In the genomic region with DNA sequence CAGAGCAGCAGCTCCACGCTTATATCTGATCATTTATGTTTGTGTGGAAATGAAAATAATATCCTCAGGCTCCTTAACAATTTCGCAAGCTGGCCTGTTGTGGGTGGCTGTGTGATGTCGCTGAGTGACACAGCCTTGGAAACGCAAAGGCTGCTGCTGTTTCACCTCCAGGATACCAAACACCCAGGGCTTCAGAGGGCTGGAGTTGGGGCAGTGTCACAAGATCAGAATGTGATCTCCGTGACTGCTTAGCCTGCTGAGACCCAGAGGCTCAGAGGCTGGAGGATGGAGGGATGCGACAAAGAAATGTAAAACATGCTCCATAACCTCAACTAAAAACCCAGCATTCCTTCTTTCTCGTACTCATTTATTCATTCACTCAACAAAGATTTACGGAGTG, we compare ENCODE assay signal across 19 cellular contexts. TPM values are rescaled to one million over a fixed set of nuclear protein-coding genes. Genes with fewer than 3 reads are reported as not detected.
DNase-seq lines count a peak whose midpoint lies in the region; ATAC-seq and TF ChIP-seq lines count a peak whose summit lies in the region.
"Had no signal": no experiment of that assay in that cellular context is flagged by ENCODE, and none has a peak within 500 bp of the region (broad histone marks: within the 10 kb centered on the region; RNA-seq: fewer than 3 reads in every experiment).

No MANE protein-coding gene starts in this region.

- H3K4ac ChIP-seq in trophoblast cell (ENCODE audit: low read depth, low read length): no peak overlapping the region

- H3K27me3 ChIP-seq in SK-N-SH (ENCODE audit: insufficient read depth) (no peaks in the 10 kb centered on the region), fibroblast of lung (ENCODE audit: control insufficient read depth, insufficient read depth, low read length) (no peaks in the 10 kb centered on the region), trophoblast cell (ENCODE audit: insufficient read depth, low read length) (no peaks in the 10 kb centered on the region), ovary (no peaks in the 10 kb centered on the region)
- H3K27me3 ChIP-seq: spleen had no signal

- DNase-seq in EL (peak; percentile 71), SK-N-SH (peak; percentile 44), fibroblast of lung (ENCODE audit: low read depth in 2 of 2) (peak in 1 of 2 donors; percentile 59), trophoblast cell (peak; percentile 96 to 98), ovary (no peak), putamen (ENCODE audit: low spot score) (no peak)
- DNase-seq in stimulated activated naive CD8-positive, alpha-beta T cell treated with anti-CD3 and anti-CD28 coated beads, Interleukin-15, Interleukin-2, amounts not matched to agents 100 U/mL and 50 U/mL, for 24 hours: no peak
- DNase-seq: activated CD4-positive, alpha-beta memory T cell treated with anti-CD3 and anti-CD28 coated beads for 36 hours; activated naive CD8-positive, alpha-beta T cell treated with anti-CD3 and anti-CD28 coated beads, Interleukin-2, amount 10 ng/mL, durations not matched to agents 7 days and 5 days; activated T-cell treated with anti-CD3 and anti-CD28 coated beads, Interleukin-2, amount 50 U/mL, for 48 hours; Calu3; cerebellar nuclear complex; mucosa of descending colon; NCI-H1694; NCI-H446; occipital lobe; spleen had no signal

- no peaks in the 10 kb centered on the region for H3K9me3 ChIP-seq in SK-N-SH
- H3K9me3 ChIP-seq in fibroblast of lung (ENCODE audit: control insufficient read depth, insufficient read depth, low read depth, low read length): no peaks in the 10 kb centered on the region
- H3K9me3 ChIP-seq in trophoblast cell (ENCODE audit: insufficient read depth, low read depth, low read length): no peaks in the 10 kb centered on the region
- H3K9me3 ChIP-seq in ovary: no peaks in the 10 kb centered on the region
- H3K9me3 ChIP-seq: mucosa of descending colon, spleen had no signal

- H2AK5ac ChIP-seq in trophoblast cell (ENCODE audit: low read length): no peak overlapping the region

- H3K9me2 ChIP-seq in SK-N-SH: no peaks in the 10 kb centered on the region

- intact Hi-C loops in ovary (cut with DNase I): no loop called here

- H3K9ac ChIP-seq in SK-N-SH: no peak overlapping the region
- H3K9ac ChIP-seq in fibroblast of lung (ENCODE audit: insufficient read depth, low read length): no peak overlapping the region
- H3K9ac ChIP-seq in trophoblast cell (ENCODE audit: low read length): no peak overlapping the region

- H3K4me1 ChIP-seq in SK-N-SH (ENCODE audit: control insufficient read depth in 1 of 2, insufficient read depth in 2 of 2, low read depth in 1 of 2, low read length in 1 of 2) (peaks cover 3 to 6% of the 10 kb centered on the region in 2 experiments; a peak in 3 of 4 replicates), fibroblast of lung (ENCODE audit: control insufficient read depth, extremely low read depth, insufficient read depth, low read length) (peaks cover 3% of the 10 kb centered on the region), trophoblast cell (ENCODE audit: control insufficient read depth in 1 of 2, insufficient read depth in 2 of 2, low read length in 2 of 2) (peaks cover 0 to 4% of the 10 kb centered on the region in 2 experiments), ovary (ENCODE audit: insufficient read depth) (no peaks in the 10 kb centered on the region)
- H3K4me1 ChIP-seq: spleen had no signal

- no peak overlapping the region for H2BK120ac ChIP-seq in trophoblast cell (ENCODE audit: insufficient read depth, low read length, poor library complexity)

- no peak overlapping the region for H3K23ac ChIP-seq in trophoblast cell (ENCODE audit: low read length)

- H3K14ac ChIP-seq in trophoblast cell (ENCODE audit: low read length): no peak overlapping the region

- no peak for TF ChIP-seq CTCF in SK-N-SH (IDR thresholded peaks at IDR 0.05)
- TF ChIP-seq CTCF in fibroblast of lung (conservative IDR thresholded peaks at IDR 0.05 in 1 of 2, IDR thresholded peaks at IDR 0.05 in 1 of 2; ENCODE audit: low read depth in 1 of 2, low read length in 2 of 2): no peak
- TF ChIP-seq CTCF in ovary (IDR thresholded peaks at IDR 0.05): no peak

- CTCF ChIA-PET in SK-N-SH (lab: Yijun Ruan, JAX): interaction anchor here (1.0 kb wide), 1 partner anchor 49 kb away, joined by 3 read pairs; no protein-coding TSS in a partner anchor

- H2BK5ac ChIP-seq in trophoblast cell (ENCODE audit: low read depth, low read length, poor library complexity): no peak overlapping the region

- no peak for TF ChIP-seq RAD21 in SK-N-SH (IDR thresholded peaks at IDR 0.05; ENCODE audit: low read length)

- H3K36me3 ChIP-seq in SK-N-SH (replicated peaks in 1 of 2; ENCODE audit: control insufficient read depth in 1 of 2, insufficient read depth in 2 of 2, low read length in 1 of 2) (no peaks in the 10 kb centered on the region), fibroblast of lung (ENCODE audit: control insufficient read depth, insufficient read depth, low read length) (no peaks in the 10 kb centered on the region), trophoblast cell (ENCODE audit: control insufficient read depth in 1 of 2, insufficient read depth in 2 of 2, low read length in 2 of 2) (no peaks in the 10 kb centered on the region), ovary (no peaks in the 10 kb centered on the region)
- H3K36me3 ChIP-seq: spleen had no signal

- no peak for TF ChIP-seq POLR2A in ovary (IDR thresholded peaks at IDR 0.05)

- no peak overlapping the region for H2BK12ac ChIP-seq in trophoblast cell (ENCODE audit: low read length)

- 46% methylated on average over 8 of the region's 8 CpGs for WGBS in SK-N-SH (ENCODE audit: low lambda C conversion rate)
- no CpG with 5 or more reads among the region's 8 CpGs for WGBS in trophoblast cell (ENCODE audit: extremely low coverage, insufficient coverage, insufficient read length)
- WGBS in ovary, 3 donors: 87 to 90% (median 88%) methylated on average over 8 of the region's 8 CpGs

- no peak overlapping the region for H4K12ac ChIP-seq in trophoblast cell (ENCODE audit: low read depth, low read length)

- no peaks in the 10 kb centered on the region for H3K79me1 ChIP-seq in trophoblast cell (ENCODE audit: low read length)

- no peak overlapping the region for H3K27ac ChIP-seq in SK-N-SH (ENCODE audit: low read depth in 2 of 2, low read length in 1 of 2)
- no peak overlapping the region for H3K27ac ChIP-seq in fibroblast of lung (ENCODE audit: insufficient read depth, low read length)
- no peak overlapping the region for H3K27ac ChIP-seq in trophoblast cell (ENCODE audit: low read depth, low read length)
- H3K27ac ChIP-seq in ovary: no peak overlapping the region
- H3K27ac ChIP-seq: SK-N-MC, spleen had no signal

- ATAC-seq in stimulated activated naive CD8-positive, alpha-beta T cell treated with anti-CD3 and anti-CD28 coated beads, Interleukin-15, Interleukin-2, amounts not matched to agents 100 U/mL and 50 U/mL, for 24 hours: no peak
- ATAC-seq in HG02973 (IDR thresholded peaks at IDR 0.05; ENCODE audit: unreplicated experiment): no peak
- ATAC-seq: mucosa of descending colon had no signal

- H3K18ac ChIP-seq in trophoblast cell (ENCODE audit: low read length): no peak overlapping the region

- H4K8ac ChIP-seq in trophoblast cell (ENCODE audit: low read depth, low read length): no peak overlapping the region

- no peaks in the 10 kb centered on the region for H3K79me2 ChIP-seq in SK-N-SH (ENCODE audit: insufficient read depth)
- H3K79me2 ChIP-seq in fibroblast of lung (ENCODE audit: control insufficient read depth, insufficient read depth, low read length): no peaks in the 10 kb centered on the region
- no peaks in the 10 kb centered on the region for H3K79me2 ChIP-seq in trophoblast cell (ENCODE audit: control insufficient read depth, insufficient read depth, low read length, poor library complexity)

- H3F3A ChIP-seq in SK-N-SH (replicated peaks; ENCODE audit: insufficient read depth): no peaks in the 10 kb centered on the region

- H3K4me3 ChIP-seq in SK-N-SH (ENCODE audit: low read depth in 2 of 2, low read length in 1 of 2) (no peak overlapping the region), fibroblast of lung (replicated peaks in 1 of 4; ENCODE audit: control extremely low read depth in 1 of 4, insufficient read depth in 1 of 4, low read depth in 3 of 4, low read length in 4 of 4) (no peak overlapping the region), trophoblast cell (ENCODE audit: low read depth, low read length) (no peak overlapping the region), ovary (no peak overlapping the region)
- H3K4me3 ChIP-seq: mucosa of descending colon, SK-N-MC, spleen had no signal

- TF ChIP-seq EP300 in SK-N-SH (IDR thresholded peaks at IDR 0.05; ENCODE audit: borderline replicate concordance in 1 of 2, low read depth in 1 of 2, low read length in 1 of 2) (0 out of 4 replicates have a peak, but pooled peaks of 1 of the 2 experiments have one; percentile 21), ovary (IDR thresholded peaks at IDR 0.05) (no peak)

- H3K4me2 ChIP-seq in SK-N-SH: no peak overlapping the region
- no peak overlapping the region for H3K4me2 ChIP-seq in fibroblast of lung (ENCODE audit: extremely low read depth, insufficient read depth, low read length)
- no peak overlapping the region for H3K4me2 ChIP-seq in trophoblast cell (ENCODE audit: low read length)

- H4K20me1 ChIP-seq in SK-N-SH (ENCODE audit: insufficient read depth) (no peaks in the 10 kb centered on the region), fibroblast of lung (ENCODE audit: control insufficient read depth, extremely low read depth, insufficient read depth, low read length) (no peaks in the 10 kb centered on the region)

- peak overlapping the region; percentile 50; the same call in 1 of the 2 replicates for H2AFZ ChIP-seq in SK-N-SH (ENCODE audit: low read depth)
- peak overlapping the region; percentile 4 for H2AFZ ChIP-seq in fibroblast of lung (ENCODE audit: low read length)
- H2AFZ ChIP-seq in trophoblast cell (ENCODE audit: insufficient read depth, low read length, poor library complexity): no peak overlapping the region

- H4K91ac ChIP-seq in trophoblast cell (ENCODE audit: low read depth, low read length): no peak overlapping the region

- POLR2A ChIA-PET in SK-N-SH (lab: Yijun Ruan, JAX): no interaction called here

TF ChIP-seq in SK-N-SH, 30 proteins besides CTCF, POLR2A, EP300 and RAD21:
- TF ChIP-seq TEAD4 (IDR thresholded peaks at IDR 0.05; ENCODE audit: borderline replicate concordance, insufficient read depth) (no peak), FOXJ3 (CRISPR knock-in tag; IDR thresholded peaks at IDR 0.05) (no peak), RCOR1 (IDR thresholded peaks at IDR 0.05; ENCODE audit: low read length) (peak; percentile 14; the same call in 1 of the 2 replicates)

RNA-seq across cellular contexts. Expression of a gene that starts 37.2 kb away (rescaled TPM):
- polyA plus RNA-seq in SK-N-SH (2012; rRNA removed) (18.2 and 20.0 TPM in 2 replicates), fibroblast of lung (9.8 and 15.9 TPM in 2 replicates), ovary (1 to 10 TPM; 3.7 to 5.4 TPM)
- 24.8 and 24.9 TPM in 2 replicates for polyA plus RNA-seq in SK-N-SH (2012; cell fraction: cytosol; rRNA removed)
- 20.6 and 31.6 TPM in 2 replicates for polyA plus RNA-seq in SK-N-SH (2012; cell fraction: nucleus; rRNA removed)
- total RNA-seq in fibroblast of lung (12.2 and 28.2 TPM in 2 replicates), ovary (10 to 100 TPM in 2 of 7 donors, 1 to 10 TPM in 5; 2.9 to 15.3 (median 6.9) TPM)
- 11.0 and 16.0 TPM in 2 replicates for polyA plus RNA-seq in fibroblast of lung (2012)
- 7.3 and 11.3 TPM in 2 replicates for polyA minus RNA-seq in fibroblast of lung (ENCODE audit: low replicate concordance)
- polyA plus RNA-seq in trophoblast cell (2013): 1.4 and 1.9 TPM in 2 replicates
- total RNA-seq: activated CD4-positive, alpha-beta memory T cell treated with anti-CD3 and anti-CD28 coated beads for 36 hours; activated naive CD8-positive, alpha-beta T cell treated with anti-CD3 and anti-CD28 coated beads, Interleukin-2, amount 10 ng/mL, durations not matched to agents 7 days and 5 days; Calu3 had no signal

Comparison
In these comparisons a context has a peak if more than half of its experiments do, and no peak if none do; other contexts are left out.
1. DNase-seq: peak in EL (single experiment), SK-N-SH (single experiment) and trophoblast cell (2 of 2); none in ovary (0 of 5), stimulated activated naive CD8-positive, alpha-beta T cell treated with anti-CD3 and anti-CD28 coated beads, Interleukin-15, Interleukin-2, amounts not matched to agents 100 U/mL and 50 U/mL, for 24 hours (single experiment) and putamen (single experiment).